ENCODE assay signal across 12 cellular contexts in the genomic region with DNA sequence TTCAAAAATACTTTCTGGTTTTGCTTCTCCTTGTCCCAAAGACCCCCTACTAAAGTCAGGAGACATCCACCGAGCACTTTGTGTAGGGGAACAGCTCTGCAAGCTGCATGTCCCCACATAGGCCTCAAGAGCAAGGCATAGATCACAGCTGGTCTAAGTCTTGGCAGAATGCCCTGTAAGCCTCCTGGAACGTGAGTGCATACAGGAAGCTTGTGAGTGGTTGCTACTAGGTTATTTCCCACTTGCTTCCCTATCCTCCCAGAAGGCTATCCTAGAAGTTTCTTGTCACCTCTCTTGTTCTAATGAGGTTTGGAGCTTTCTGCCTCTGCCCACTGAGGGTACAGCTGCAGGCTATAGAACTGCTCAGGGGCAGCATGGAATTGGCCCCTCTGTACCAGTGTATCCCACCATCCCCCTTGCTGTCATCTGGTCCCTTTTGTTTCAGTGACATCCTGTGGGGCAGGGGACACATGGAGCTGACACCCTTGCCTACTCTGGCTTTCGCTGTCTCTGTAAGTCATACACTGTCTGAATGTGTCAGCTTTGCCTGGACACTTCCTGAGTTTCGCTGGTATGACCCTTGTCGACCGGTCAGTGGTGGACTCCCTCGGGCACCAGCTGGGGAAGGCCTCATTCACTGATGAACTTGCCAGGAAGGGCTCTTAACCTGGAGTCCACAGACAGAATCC. TPM values are rescaled to one million over a fixed set of nuclear protein-coding genes. Genes with fewer than 3 reads are reported as not detected.
DNase-seq lines count a peak whose midpoint lies in the region; ATAC-seq and TF ChIP-seq lines count a peak whose summit lies in the region.
"Had no signal": no experiment of that assay in that cellular context is flagged by ENCODE, and none has a peak within 500 bp of the region (broad histone marks: within the 10 kb centered on the region; RNA-seq: fewer than 3 reads in every experiment).

No MANE protein-coding gene starts in this region.

- H3K4me1 Mint-ChIP-seq in activated naive CD4-positive, alpha-beta T cell treated with anti-CD3 and anti-CD28 coated beads, Interleukin-2, amount 10 ng/mL, durations not matched to agents 7 days and 5 days: peaks cover 3% of the 10 kb centered on the region
- H3K4me1 Mint-ChIP-seq: activated naive CD8-positive, alpha-beta T cell treated with anti-CD3 and anti-CD28 coated beads, Interleukin-2, amount 10 ng/mL, durations not matched to agents 7 days and 5 days had no signal

- peak; percentile 76 for ATAC-seq in left ventricle myocardium superior
- no peak for ATAC-seq in GM21528 (IDR thresholded peaks at IDR 0.05; ENCODE audit: low FRiP score, unreplicated experiment)

- intact Hi-C loops in left ventricle myocardium superior (cut with micrococcal nuclease): no loop called here

- CTCF ChIA-PET in HEK293T (lab: Yijun Ruan, JAX): no interaction called here
- CTCF ChIA-PET in activated naive CD4-positive, alpha-beta T cell treated with anti-CD3 and anti-CD28 coated beads, Interleukin-2, amount 10 ng/mL, durations not matched to agents 7 days and 5 days (lab: Charles Lee): interaction anchor here (0.7 kb wide), 1 partner anchor 8 kb away, joined by 3 read pairs; no protein-coding TSS in a partner anchor

- DNase-seq in AG08395 (ENCODE audit: low spot score) (peak; percentile 35), Kasumi-1 (lab: John Stamatoyannopoulos, UW) (peak; percentile 33 to 39), RPMI7951 (ENCODE audit: low read depth) (peak; percentile 81), left ventricle myocardium superior (no peak), HEK293T (ENCODE audit: extremely low spot score) (no peak), GOT3 (lab: John Stamatoyannopoulos, UW) (no peak)
- no peak for DNase-seq in activated naive CD4-positive, alpha-beta T cell treated with anti-CD3 and anti-CD28 coated beads, Interleukin-2, amount 10 ng/mL, durations not matched to agents 7 days and 5 days
- DNase-seq: activated naive CD8-positive, alpha-beta T cell treated with anti-CD3 and anti-CD28 coated beads, Interleukin-2, amount 10 ng/mL, durations not matched to agents 7 days and 5 days; C1 segment of cervical spinal cord; stimulated activated CD4-positive, alpha-beta T cell treated with anti-CD3 and anti-CD28 coated beads, Interleukin-4, amount 100 ng/mL, for 24 hours; T-helper 2 cell had no signal

- POLR2A ChIA-PET in HEK293T (lab: Yijun Ruan, JAX): no interaction called here

- H3K4me3 Mint-ChIP-seq in activated naive CD4-positive, alpha-beta T cell treated with anti-CD3 and anti-CD28 coated beads, Interleukin-2, amount 10 ng/mL, durations not matched to agents 7 days and 5 days: no peak overlapping the region
- H3K4me3 Mint-ChIP-seq: activated naive CD8-positive, alpha-beta T cell treated with anti-CD3 and anti-CD28 coated beads, Interleukin-2, amount 10 ng/mL, durations not matched to agents 7 days and 5 days had no signal

- no peaks in the 10 kb centered on the region for H3K36me3 Mint-ChIP-seq in activated naive CD4-positive, alpha-beta T cell treated with anti-CD3 and anti-CD28 coated beads, Interleukin-2, amount 10 ng/mL, durations not matched to agents 7 days and 5 days
- H3K36me3 Mint-ChIP-seq: activated naive CD8-positive, alpha-beta T cell treated with anti-CD3 and anti-CD28 coated beads, Interleukin-2, amount 10 ng/mL, durations not matched to agents 7 days and 5 days had no signal

- H3K9me3 Mint-ChIP-seq in activated naive CD4-positive, alpha-beta T cell treated with anti-CD3 and anti-CD28 coated beads, Interleukin-2, amount 10 ng/mL, durations not matched to agents 7 days and 5 days: no peaks in the 10 kb centered on the region
- H3K9me3 Mint-ChIP-seq: activated naive CD8-positive, alpha-beta T cell treated with anti-CD3 and anti-CD28 coated beads, Interleukin-2, amount 10 ng/mL, durations not matched to agents 7 days and 5 days had no signal

- peaks cover 4% of the 10 kb centered on the region for H3K27me3 Mint-ChIP-seq in activated naive CD4-positive, alpha-beta T cell treated with anti-CD3 and anti-CD28 coated beads, Interleukin-2, amount 10 ng/mL, durations not matched to agents 7 days and 5 days
- H3K27me3 Mint-ChIP-seq: activated naive CD8-positive, alpha-beta T cell treated with anti-CD3 and anti-CD28 coated beads, Interleukin-2, amount 10 ng/mL, durations not matched to agents 7 days and 5 days had no signal

- H3K27ac Mint-ChIP-seq in activated naive CD4-positive, alpha-beta T cell treated with anti-CD3 and anti-CD28 coated beads, Interleukin-2, amount 10 ng/mL, durations not matched to agents 7 days and 5 days: no peak overlapping the region
- H3K27ac Mint-ChIP-seq: activated naive CD8-positive, alpha-beta T cell treated with anti-CD3 and anti-CD28 coated beads, Interleukin-2, amount 10 ng/mL, durations not matched to agents 7 days and 5 days had no signal

TF ChIP-seq in HEK293T, 16 proteins besides CTCF, POLR2A, EP300 and RAD21:
- TF ChIP-seq HDGF (IDR thresholded peaks at IDR 0.05; ENCODE audit: borderline replicate concordance): no peak
- no peak for TF ChIP-seq BHLHE40 (IDR thresholded peaks at IDR 0.05; ENCODE audit: borderline replicate concordance)
- no peak for TF ChIP-seq TARDBP (IDR thresholded peaks at IDR 0.05)
- no peak for TF ChIP-seq LEF1 (IDR thresholded peaks at IDR 0.05; ENCODE audit: borderline replicate concordance)
- TF ChIP-seq ZNF384 (IDR thresholded peaks at IDR 0.05): no peak
- TF ChIP-seq ELF4 (IDR thresholded peaks at IDR 0.05): no peak
- no peak for TF ChIP-seq SP1 (IDR thresholded peaks at IDR 0.05)
- no peak for TF ChIP-seq NFRKB (IDR thresholded peaks at IDR 0.05)
- TF ChIP-seq SUZ12 (IDR thresholded peaks at IDR 0.05): no peak
- TF ChIP-seq FOXK2 (IDR thresholded peaks at IDR 0.05): no peak
- no peak for TF ChIP-seq L3MBTL2 (conservative IDR thresholded peaks at IDR 0.05)
- no peak for TF ChIP-seq FOXA1 (IDR thresholded peaks at IDR 0.05)
- TF ChIP-seq, protein P1, sequence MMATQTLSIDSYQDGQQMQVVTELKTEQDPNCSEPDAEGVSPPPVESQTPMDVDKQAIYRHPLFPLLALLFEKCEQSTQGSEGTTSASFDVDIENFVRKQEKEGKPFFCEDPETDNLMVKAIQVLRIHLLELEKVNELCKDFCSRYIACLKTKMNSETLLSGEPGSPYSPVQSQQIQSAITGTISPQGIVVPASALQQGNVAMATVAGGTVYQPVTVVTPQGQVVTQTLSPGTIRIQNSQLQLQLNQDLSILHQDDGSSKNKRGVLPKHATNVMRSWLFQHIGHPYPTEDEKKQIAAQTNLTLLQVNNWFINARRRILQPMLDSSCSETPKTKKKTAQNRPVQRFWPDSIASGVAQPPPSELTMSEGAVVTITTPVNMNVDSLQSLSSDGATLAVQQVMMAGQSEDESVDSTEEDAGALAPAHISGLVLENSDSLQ (IDR thresholded peaks at IDR 0.05): no peak
- no peak for TF ChIP-seq FOXM1 (IDR thresholded peaks at IDR 0.05; ENCODE audit: borderline replicate concordance)
- no peak for TF ChIP-seq ARNT (IDR thresholded peaks at IDR 0.05)

RNA-seq across cellular contexts. Expression of gene KCNK16, which starts 35.6 kb away (rescaled TPM):
- not detected in 2 replicates for total RNA-seq in RPMI7951 (2014; rRNA removed; shearing (Covaris generic))
- total RNA-seq in left ventricle myocardium superior: not detected
- total RNA-seq: activated naive CD8-positive, alpha-beta T cell treated with anti-CD3 and anti-CD28 coated beads, Interleukin-2, amount 10 ng/mL, durations not matched to agents 7 days and 5 days had no signal

RNA-seq across cellular contexts. Expression of gene KCNK17, which starts 43.9 kb away (rescaled TPM):
- total RNA-seq in RPMI7951 (2014; rRNA removed; shearing (Covaris generic)): not detected in 2 replicates
- total RNA-seq in left ventricle myocardium superior: not detected
- total RNA-seq: activated naive CD8-positive, alpha-beta T cell treated with anti-CD3 and anti-CD28 coated beads, Interleukin-2, amount 10 ng/mL, durations not matched to agents 7 days and 5 days had no signal

Comparison
In these comparisons a context has a peak if more than half of its experiments do, and no peak if none do; other contexts are left out.
1. DNase-seq: peak in AG08395 (single experiment), Kasumi-1 (2 of 2) and RPMI7951 (single experiment); none in left ventricle myocardium superior (single experiment), HEK293T (single experiment), activated naive CD4-positive, alpha-beta T cell treated with anti-CD3 and anti-CD28 coated beads, Interleukin-2, amount 10 ng/mL, durations not matched to agents 7 days and 5 days (single experiment) and GOT3 (single experiment).